ENCODE assay signal across 10 cellular contexts in the genomic region with DNA sequence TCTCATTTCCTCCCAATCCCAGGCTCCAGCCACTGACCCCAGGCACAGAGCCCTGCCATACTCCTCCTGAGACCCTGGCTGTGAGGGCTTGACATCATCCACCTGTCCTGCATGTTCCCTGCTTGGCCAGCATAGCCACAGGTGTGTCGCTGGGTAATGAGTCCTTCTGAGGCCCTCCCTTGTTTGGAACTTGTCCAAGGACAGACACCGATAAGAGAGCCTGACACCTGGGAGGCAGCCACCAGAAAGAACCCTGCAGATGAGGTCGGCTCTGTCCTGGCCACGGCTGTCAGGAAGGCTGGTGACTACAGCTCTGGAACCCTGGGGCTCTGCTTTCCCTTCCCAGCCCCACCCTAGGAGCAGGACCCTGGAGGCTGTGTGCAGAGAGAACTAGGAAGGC. TPM values are rescaled to one million over a fixed set of nuclear protein-coding genes. Genes with fewer than 3 reads are reported as not detected.
DNase-seq lines count a peak whose midpoint lies in the region; ATAC-seq and TF ChIP-seq lines count a peak whose summit lies in the region.
"Had no signal": no experiment of that assay in that cellular context is flagged by ENCODE, and none has a peak within 500 bp of the region (broad histone marks: within the 10 kb centered on the region; RNA-seq: fewer than 3 reads in every experiment).

No MANE protein-coding gene starts in this region.

- H3K79me2 ChIP-seq in PC-3 (ENCODE audit: low read length): no peaks in the 10 kb centered on the region

- H4K20me1 ChIP-seq in PC-3 (ENCODE audit: low read length): no peaks in the 10 kb centered on the region

- no peaks in the 10 kb centered on the region for H3K9me2 ChIP-seq in PC-3 (replicated peaks; ENCODE audit: low read length)

- H3K27ac ChIP-seq in left lung (no peak overlapping the region), PC-3 (ENCODE audit: low read length) (no peak overlapping the region)
- H3K27ac ChIP-seq: KMS-11 had no signal

- peak; percentile 71 for DNase-seq in DMS79 (lab: John Stamatoyannopoulos, UW)
- peak; percentile 82 for DNase-seq in NCI-H345 (lab: John Stamatoyannopoulos, UW)
- DNase-seq in left lung: peak in 1 of 2 donors; percentile 49
- no peak for DNase-seq in sciatic nerve (ENCODE audit: low spot score)
- DNase-seq in NCI-H1694 (lab: John Stamatoyannopoulos, UW): no peak
- no peak for DNase-seq in PC-3

- H3K27me3 ChIP-seq in left lung (no peaks in the 10 kb centered on the region), PC-3 (ENCODE audit: low read length) (no peaks in the 10 kb centered on the region)

- intact Hi-C loops in left lung (cut with DNase I): loop anchor here in 1 of 2 donors (10.0 kb wide), 1 partner anchor 373 kb away; no protein-coding TSS in a partner anchor
- intact Hi-C loops in sciatic nerve (cut with DNase I): no loop called here
- intact Hi-C loops in PC-3 (cut with micrococcal nuclease): loop anchor here (5.0 kb wide), 1 partner anchor 130 kb away; no protein-coding TSS in a partner anchor

- no peak overlapping the region for H3K4me2 ChIP-seq in PC-3 (ENCODE audit: low read length)
- H3K4me2 ChIP-seq: KMS-11 had no signal

- no peaks in the 10 kb centered on the region for H3K9me3 ChIP-seq in left lung
- H3K9me3 ChIP-seq in PC-3 (ENCODE audit: low read length): no peaks in the 10 kb centered on the region

- POLR2A ChIA-PET in PC-3 (lab: Charles Lee; ENCODE audit: unreplicated experiment): interaction anchor here (0.7 kb wide), 1 partner anchor 276 kb away, joined by 3 read pairs; no protein-coding TSS in a partner anchor

- ATAC-seq in GM21786 (IDR thresholded peaks at IDR 0.05; ENCODE audit: unreplicated experiment) (peak; percentile 1), left lung (peak; percentile 25), sciatic nerve (no peak), GM21529 (IDR thresholded peaks at IDR 0.05; ENCODE audit: unreplicated experiment) (no peak), PC-3 (no peak)

- no peak for TF ChIP-seq CTCF in left lung (IDR thresholded peaks at IDR 0.05)
- TF ChIP-seq CTCF in PC-3 (conservative IDR thresholded peaks at IDR 0.05; ENCODE audit: low read depth, low read length): no peak

- CTCF ChIA-PET in PC-3 (lab: Charles Lee): no interaction called here

- no TSS peak for BruUV-seq in PC-3 (replicated peaks; lab: Mats Ljungman, UMichigan)

- H3K9ac ChIP-seq in PC-3 (ENCODE audit: low read length): no peak overlapping the region
- H3K9ac ChIP-seq: KMS-11 had no signal

- H2AFZ ChIP-seq in PC-3 (ENCODE audit: low read length): no peak overlapping the region

- H3K36me3 ChIP-seq in left lung (peaks cover 0 to 92% of the 10 kb centered on the region in 2 donors), PC-3 (ENCODE audit: low read depth, low read length) (peaks cover 14% of the 10 kb centered on the region; the same call in 1 of the 2 replicates)

- H3K4me3 ChIP-seq in left lung (no peak overlapping the region), PC-3 (ENCODE audit: low read length) (no peak overlapping the region)

- no peaks in the 10 kb centered on the region for H3F3A ChIP-seq in PC-3 (ENCODE audit: low read length, unreplicated experiment)

- H3K4me1 ChIP-seq in left lung (peaks cover 0 to 23% of the 10 kb centered on the region in 2 donors), PC-3 (ENCODE audit: insufficient read depth, low read length) (no peaks in the 10 kb centered on the region)

RNA-seq across cellular contexts. Expression of a gene that starts 34.6 kb away (rescaled TPM):
- total RNA-seq in left lung (10 to 100 TPM; 77.4 to 98.5 TPM), sciatic nerve (95.7 TPM), PC-3 (2014; rRNA removed) (47.5 and 59.3 TPM in 2 replicates)

RNA-seq across cellular contexts. Expression of a gene that starts 37.7 kb away (rescaled TPM):
- total RNA-seq in left lung: 100 to 1,000 TPM; 116 to 305 TPM
- total RNA-seq in sciatic nerve: 232 TPM
- 54.6 and 69.2 TPM in 2 replicates for total RNA-seq in PC-3 (2014; rRNA removed)

RNA-seq across cellular contexts. Expression of a gene that starts 41.3 kb away (rescaled TPM):
- under 1 TPM in 1 of 2 donors, not detected in 1; 0.61 TPM for total RNA-seq in left lung
- total RNA-seq in sciatic nerve: 0.89 TPM
- total RNA-seq in PC-3 (2014; rRNA removed): not detected in 2 replicates
- total RNA-seq: T-helper 2 cell treated with Interferon-gamma antibody and Interleukin-4, amounts not matched to agents 100 ng/mL and 5 ng/mL, for 36 hours had no signal

Comparison
In these comparisons a context has a peak if more than half of its experiments do, and no peak if none do; other contexts are left out.
1. DNase-seq: peak in DMS79 (single experiment) and NCI-H345 (single experiment); none in sciatic nerve (single experiment), NCI-H1694 (single experiment) and PC-3 (single experiment).
2. ATAC-seq: peak in GM21786 (single experiment) and left lung (single experiment); none in sciatic nerve (single experiment), GM21529 (single experiment) and PC-3 (single experiment).